Comparison of ENCODE assay signal across 11 cellular contexts in genomic region chr4:161143375-161143774, GRCh38.
"Had no signal": no experiment of that assay in that cellular context is flagged by ENCODE, and none has a peak within 500 bp of the region (broad histone marks: within the 10 kb centered on the region; RNA-seq: fewer than 3 reads in every experiment).

No MANE protein-coding gene starts in this region.

- DNase-seq: GM23248, GOT3, H7, H9, HCEC 1CT, HFFc6 had no signal

- ATAC-seq: GM23338, HCT116 had no signal

- H3K36me3 ChIP-seq: HAP-1 had no signal

- H3K4me1 ChIP-seq: HAP-1 had no signal

- H3K9me3 ChIP-seq: HAP-1 had no signal

- FAIRE-seq: H1, H54 had no signal

- H3K4me2 ChIP-seq: GM23338 had no signal

- H3K27ac ChIP-seq: GM23248 had no signal

- H3K4me3 ChIP-seq: GM23248, GM23338, HAP-1 had no signal

- H2AFZ ChIP-seq: GM23248, GM23338 had no signal

- H3K9ac ChIP-seq: GM23248 had no signal
